8 cellular contexts compared by ENCODE assay signal in the genomic region with DNA sequence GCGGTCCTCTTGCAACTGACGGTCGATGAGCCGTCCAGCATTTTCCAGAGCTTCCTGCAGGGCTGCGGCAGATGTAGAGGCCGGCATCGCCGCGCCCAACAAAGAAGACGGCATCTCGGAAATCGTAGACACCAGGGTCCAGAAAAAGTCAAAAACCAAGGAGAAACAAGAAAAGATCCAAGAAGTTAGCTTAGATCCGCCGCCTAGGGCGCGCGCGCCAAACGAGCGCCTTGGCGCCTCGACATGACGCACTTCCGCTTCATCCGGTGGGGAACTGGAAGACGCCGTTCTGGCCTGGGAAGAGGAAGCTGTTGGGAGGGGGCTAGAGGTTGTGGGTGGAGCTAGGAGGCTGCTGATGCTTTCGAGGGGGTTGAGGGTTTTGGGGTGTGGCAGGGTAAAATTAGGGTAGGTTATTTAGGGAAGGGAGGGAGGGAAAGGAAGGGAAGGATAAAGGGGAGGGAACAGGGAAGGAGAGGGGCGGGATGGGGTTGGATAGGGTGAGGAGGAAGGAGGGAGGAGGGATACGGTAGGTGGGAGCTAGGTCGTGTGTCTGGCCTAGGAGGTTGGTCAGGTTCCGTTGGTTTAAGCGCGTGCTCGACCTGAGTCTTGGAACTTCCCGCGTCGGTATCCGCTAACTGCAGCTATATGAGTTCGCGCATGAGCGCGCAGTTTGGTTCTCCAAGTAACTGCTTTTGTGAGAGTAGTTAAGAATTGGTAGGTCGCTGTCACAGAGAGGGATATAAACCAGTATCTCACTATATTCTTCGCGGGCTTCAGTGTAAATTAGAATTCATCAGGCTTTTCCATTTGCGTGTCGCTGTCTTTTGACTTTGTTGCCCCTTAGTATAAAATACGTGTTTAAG.
DNase-seq lines count a peak whose midpoint lies in the region; ATAC-seq and TF ChIP-seq lines count a peak whose summit lies in the region.

A gene (minus strand): TSS at position 243 of the 863 bp plus-strand sequence. CDS start 129 bp downstream, at position 114.

- peak within 1 kb of the TSS; percentile 97 for H3K4me3 Mint-ChIP-seq in central memory CD8-positive, alpha-beta T cell

- peaks cover 46% of the 10 kb centered on the region for H3K4me1 Mint-ChIP-seq in central memory CD8-positive, alpha-beta T cell

- H3K9me3 Mint-ChIP-seq in central memory CD8-positive, alpha-beta T cell: no peaks in the 10 kb centered on the region

- TF ChIP-seq CTCF in AG09319 (IDR thresholded peaks at IDR 0.05; ENCODE audit: low read depth, low read length): no peak

- H3K27me3 Mint-ChIP-seq in central memory CD8-positive, alpha-beta T cell: no peaks in the 10 kb centered on the region

- peak within 1 kb of the TSS; percentile 100 for H3K27ac Mint-ChIP-seq in central memory CD8-positive, alpha-beta T cell (ENCODE audit: low read depth)

- peak; percentile 91 for ATAC-seq in GM19025 (IDR thresholded peaks at IDR 0.05; ENCODE audit: low read depth, unreplicated experiment)
- ATAC-seq in HG03342 (IDR thresholded peaks at IDR 0.05; ENCODE audit: unreplicated experiment): peak; percentile 93
- peak; percentile 94 for ATAC-seq in central memory CD8-positive, alpha-beta T cell (replicated peaks; ENCODE audit: extremely low read depth, poor library complexity, severe bottlenecking)

- peaks cover 17% of the 10 kb centered on the region for H3K36me3 Mint-ChIP-seq in central memory CD8-positive, alpha-beta T cell (ENCODE audit: insufficient read depth)

- DNase-seq in AG09319 (ENCODE audit: extremely low read depth, low read depth): peak; percentile 84
- peak; percentile 97 to 98 for DNase-seq in NCI-H446 (lab: John Stamatoyannopoulos, UW)
- DNase-seq in activated CD4-positive, CD25-positive, alpha-beta regulatory T cell treated with anti-CD3 and anti-CD28 coated beads, Interleukin-2, amount 50 U/mL, for 16 hours (ENCODE audit: low read depth, low spot score): peak; percentile 76
- DNase-seq in central memory CD8-positive, alpha-beta T cell (ENCODE audit: low spot score in 2 of 2): peak; percentile 68 to 71
- peak; percentile 99 for DNase-seq in islet precursor cell
- peak; percentile 83 to 89 (median 85) for DNase-seq in stimulated activated CD4-positive, alpha-beta T cell treated with anti-CD3 and anti-CD28 coated beads, Interleukin-12 subunit alpha, Interleukin-12 subunit beta, amount 100 ng/mL, for 48 hours (ENCODE audit: low read depth in 2 of 3, low spot score in 1 of 3)

Comparison
In these comparisons a context has a peak if more than half of its experiments do, and no peak if none do; other contexts are left out.
1. Peak in every context shown above with its lines: DNase-seq and ATAC-seq.